17 cellular contexts compared by ENCODE assay signal in the genomic region with DNA sequence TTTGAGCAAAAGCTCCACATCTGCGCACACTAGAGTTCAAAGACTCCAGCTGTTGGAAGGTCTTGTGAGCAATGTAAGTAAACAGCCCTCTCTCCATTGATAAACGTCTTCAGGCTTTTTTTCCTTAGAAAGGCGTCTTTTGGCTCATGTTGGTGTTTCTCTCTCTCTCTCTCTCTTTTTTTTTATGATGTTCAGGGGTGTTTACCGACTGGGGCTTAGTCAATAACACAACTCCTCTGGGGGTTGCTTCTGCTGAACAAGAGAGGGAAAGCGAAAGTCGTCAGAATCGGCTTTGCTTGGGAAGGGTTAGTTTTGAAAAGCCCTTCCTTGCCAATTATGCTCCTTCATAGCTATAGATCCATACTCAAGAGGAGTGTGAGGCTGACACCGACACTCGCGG. TPM values are rescaled to one million over a fixed set of nuclear protein-coding genes. Genes with fewer than 3 reads are reported as not detected.
A peak's percentile ranks its signal among the peaks of the same experiment; 100 is the strongest.
DNase-seq lines count a peak whose midpoint lies in the region; ATAC-seq and TF ChIP-seq lines count a peak whose summit lies in the region.
"Had no signal": no experiment of that assay in that cellular context is flagged by ENCODE, and none has a peak within 500 bp of the region (broad histone marks: within the 10 kb centered on the region; RNA-seq: fewer than 3 reads in every experiment).

No MANE protein-coding gene starts in this region.

- H2BK120ac ChIP-seq in IMR-90 (ENCODE audit: low read depth, low read length) (peak overlapping the region; percentile 75), mesenchymal stem cell (ENCODE audit: low read depth, low read length) (no peak overlapping the region)

- H3K9me1 ChIP-seq in IMR-90 (ENCODE audit: insufficient read depth, low read length), result 0 out of 2 replicates have a peak, but pooled peaks cover 3% of the 10 kb centered on the region

- peaks cover 2% of the 10 kb centered on the region for H3K9me3 Mint-ChIP-seq in activated CD4-positive, alpha-beta T cell treated with anti-CD3 and anti-CD28 coated beads for 36 hours (ENCODE audit: low read depth)
- H3K9me3 Mint-ChIP-seq: activated T-cell treated with anti-CD3 and anti-CD28 coated beads, Interleukin-2, amount 50 U/mL, for 24 hours; CD14-positive monocyte; stimulated activated effector memory CD8-positive, alpha-beta T cell treated with anti-CD3 and anti-CD28 coated beads, Interleukin-12 subunit alpha, Interleukin-12 subunit beta, amount 100 ng/mL, for 72 hours had no signal

- H3K79me1 ChIP-seq in IMR-90 (ENCODE audit: low read depth in 1 of 2, low read length in 2 of 2), result no peaks in the 10 kb centered on the region
- no peaks in the 10 kb centered on the region for H3K79me1 ChIP-seq in mesenchymal stem cell (replicated peaks; ENCODE audit: low read length, poor library complexity, severe bottlenecking)

- no peaks in the 10 kb centered on the region for H3K27me3 ChIP-seq in IMR-90 (ENCODE audit: control insufficient read depth, insufficient read depth, low read length)
- no peaks in the 10 kb centered on the region for H3K27me3 ChIP-seq in esophagus muscularis mucosa
- H3K27me3 ChIP-seq in mesenchymal stem cell (ENCODE audit: control insufficient read depth in 1 of 2, insufficient read depth in 1 of 2, low read length in 2 of 2), result no peaks in the 10 kb centered on the region
- no peaks in the 10 kb centered on the region for H3K27me3 ChIP-seq in stomach smooth muscle (ENCODE audit: control insufficient read depth in 1 of 2, insufficient read depth in 2 of 2, low read length in 2 of 2)
- H3K27me3 ChIP-seq: pancreas had no signal

- H3K4me3 Mint-ChIP-seq in activated CD4-positive, alpha-beta T cell treated with anti-CD3 and anti-CD28 coated beads for 36 hours, result no peak overlapping the region
- H3K4me3 Mint-ChIP-seq: activated T-cell treated with anti-CD3 and anti-CD28 coated beads, Interleukin-2, amount 50 U/mL, for 24 hours; CD14-positive monocyte; stimulated activated effector memory CD8-positive, alpha-beta T cell treated with anti-CD3 and anti-CD28 coated beads, Interleukin-12 subunit alpha, Interleukin-12 subunit beta, amount 100 ng/mL, for 72 hours had no signal

- H2BK5ac ChIP-seq in IMR-90 (ENCODE audit: low read depth, low read length, poor library complexity, severe bottlenecking), result no peak overlapping the region
- no peak overlapping the region for H2BK5ac ChIP-seq in mesenchymal stem cell (ENCODE audit: low read depth, low read length, poor library complexity, severe bottlenecking)

- H4K91ac ChIP-seq in IMR-90 (ENCODE audit: insufficient read depth, low read depth, low read length) (peak overlapping the region; percentile 36), mesenchymal stem cell (ENCODE audit: low read length) (no peak overlapping the region)

- H4K20me1 ChIP-seq in IMR-90 (ENCODE audit: insufficient read depth, low read length), result no peaks in the 10 kb centered on the region

- DNase-seq in IMR-90 (peak; percentile 31), esophagus muscularis mucosa (ENCODE audit: extremely low spot score) (no peak), mesenchymal stem cell (no peak), occipital lobe (lab: John Stamatoyannopoulos, UW) (no peak), DMS79 treated with DMSO at 0.1 percent for 48 hours (lab: John Stamatoyannopoulos, UW) (no peak), foreskin melanocyte (no peak)
- DNase-seq in activated CD4-positive, alpha-beta T cell treated with anti-CD3 and anti-CD28 coated beads for 36 hours, result no peak
- DNase-seq: activated T-cell treated with anti-CD3 and anti-CD28 coated beads, Interleukin-2, amount 50 U/mL, for 24 hours; amygdala; glutamatergic neuron; NCI-H2029; pancreas; stimulated activated CD4-positive, alpha-beta T cell treated with anti-CD3 and anti-CD28 coated beads, Interleukin-2, amount 100 ng/mL, for 48 hours had no signal

- no peak for TF ChIP-seq EP300 in esophagus muscularis mucosa (IDR thresholded peaks at IDR 0.05)

- H2AFZ ChIP-seq in IMR-90 (replicated peaks; ENCODE audit: low read length, poor library complexity) (peak overlapping the region; percentile 77), mesenchymal stem cell (ENCODE audit: low read depth, low read length) (no peak overlapping the region)

- H3K23ac ChIP-seq in IMR-90 (ENCODE audit: low read depth, low read length), result peak overlapping the region; percentile 58
- no peak overlapping the region for H3K23ac ChIP-seq in mesenchymal stem cell (ENCODE audit: low read length in 2 of 2)

- H3K27ac ChIP-seq in IMR-90 (ENCODE audit: insufficient read depth, low read length) (peak overlapping the region; percentile 66), esophagus muscularis mucosa (replicated peaks in 1 of 4) (peak overlapping the region; percentile 32 to 55 (median 42)), mesenchymal stem cell (ENCODE audit: low read length, poor library complexity, severe bottlenecking) (no peak overlapping the region), stomach smooth muscle (ENCODE audit: low read length) (peak overlapping the region; percentile 31)
- H3K27ac ChIP-seq: pancreas had no signal

- H3K4me1 Mint-ChIP-seq in activated CD4-positive, alpha-beta T cell treated with anti-CD3 and anti-CD28 coated beads for 36 hours, result peaks cover 25% of the 10 kb centered on the region
- H3K4me1 Mint-ChIP-seq: stimulated activated effector memory CD8-positive, alpha-beta T cell treated with anti-CD3 and anti-CD28 coated beads, Interleukin-12 subunit alpha, Interleukin-12 subunit beta, amount 100 ng/mL, for 72 hours had no signal

- peak overlapping the region; percentile 22; the same call in 1 of the 2 replicates for H3K56ac ChIP-seq in IMR-90 (ENCODE audit: extremely low read depth, insufficient read depth, low read length)

- H2AK5ac ChIP-seq in IMR-90 (ENCODE audit: low read depth, low read length), result no peak overlapping the region
- H2AK5ac ChIP-seq in mesenchymal stem cell (ENCODE audit: low read length, severe bottlenecking), result no peak overlapping the region

- no peak for TF ChIP-seq RAD21 in IMR-90 (IDR thresholded peaks at IDR 0.05; ENCODE audit: low read length)

- H3K36me3 Mint-ChIP-seq in activated CD4-positive, alpha-beta T cell treated with anti-CD3 and anti-CD28 coated beads for 36 hours (ENCODE audit: low read depth), result no peaks in the 10 kb centered on the region
- H3K36me3 Mint-ChIP-seq: CD14-positive monocyte; stimulated activated effector memory CD8-positive, alpha-beta T cell treated with anti-CD3 and anti-CD28 coated beads, Interleukin-12 subunit alpha, Interleukin-12 subunit beta, amount 100 ng/mL, for 72 hours had no signal

- H3K14ac ChIP-seq in IMR-90 (replicated peaks; ENCODE audit: low read depth, low read length), result peak overlapping the region; percentile 82
- no peak overlapping the region for H3K14ac ChIP-seq in mesenchymal stem cell (ENCODE audit: low read length in 2 of 2)

- no peak for TF ChIP-seq CTCF in IMR-90 (conservative IDR thresholded peaks at IDR 0.05; ENCODE audit: low read depth, low read length)
- TF ChIP-seq CTCF in esophagus muscularis mucosa (IDR thresholded peaks at IDR 0.05), result no peak

- H2BK12ac ChIP-seq in mesenchymal stem cell (ENCODE audit: low read length in 2 of 2), result no peak overlapping the region

- H3K4me2 ChIP-seq in IMR-90 (ENCODE audit: low read depth, low read length), result peak overlapping the region; percentile 98
- H3K4me2 ChIP-seq in mesenchymal stem cell (ENCODE audit: low read length, poor library complexity, severe bottlenecking), result no peak overlapping the region

- POLR2A ChIA-PET in IMR-90 (lab: Charles Lee; ENCODE audit: unreplicated experiment), result no interaction called here
- POLR2A ChIA-PET in activated CD4-positive, alpha-beta T cell treated with anti-CD3 and anti-CD28 coated beads for 36 hours (lab: Charles Lee), result no interaction called here

- H3K9ac ChIP-seq in IMR-90 (ENCODE audit: low read depth, low read length) (peak overlapping the region; percentile 74), mesenchymal stem cell (ENCODE audit: low read length) (peak overlapping the region; percentile 90), stomach smooth muscle (ENCODE audit: low read length in 2 of 2) (peak overlapping the region in 1 of 2 donors; percentile 9)

- TF ChIP-seq POLR2A in IMR-90 (IDR thresholded peaks at IDR 0.05; ENCODE audit: low read depth, low read length) (no peak), esophagus muscularis mucosa (IDR thresholded peaks at IDR 0.05; ENCODE audit: low read depth) (no peak)

- H3K36me3 ChIP-seq in IMR-90 (ENCODE audit: control insufficient read depth, insufficient read depth, low read length), result no peaks in the 10 kb centered on the region
- H3K36me3 ChIP-seq in esophagus muscularis mucosa, result no peaks in the 10 kb centered on the region
- no peaks in the 10 kb centered on the region for H3K36me3 ChIP-seq in mesenchymal stem cell (ENCODE audit: control insufficient read depth in 1 of 2, insufficient read depth in 2 of 2, low read depth in 1 of 2, low read length in 2 of 2)
- H3K36me3 ChIP-seq in stomach smooth muscle (ENCODE audit: control insufficient read depth in 2 of 2, insufficient read depth in 2 of 2, low read length in 2 of 2), result no peaks in the 10 kb centered on the region
- H3K36me3 ChIP-seq: pancreas had no signal

- peak; percentile 60 for ATAC-seq in IMR-90 (ENCODE audit: low read depth)
- ATAC-seq in activated CD4-positive, alpha-beta T cell treated with anti-CD3 and anti-CD28 coated beads for 36 hours, result no peak
- ATAC-seq: HCT116; pancreas; stimulated activated effector memory CD8-positive, alpha-beta T cell treated with anti-CD3 and anti-CD28 coated beads, Interleukin-12 subunit alpha, Interleukin-12 subunit beta, amount 100 ng/mL, for 72 hours had no signal

- dilution Hi-C loops in IMR-90 (cut with HindIII; ENCODE audit: low sequenced_read_pairs, unreplicated experiment), result no loop called here

- H3K18ac ChIP-seq in IMR-90 (ENCODE audit: low read depth, low read length) (peak overlapping the region; percentile 91), mesenchymal stem cell (ENCODE audit: low read depth in 1 of 2, low read length in 2 of 2) (no peak overlapping the region)

- H3K4me3 ChIP-seq in IMR-90 (ENCODE audit: insufficient read depth, low read depth, low read length) (peak overlapping the region; percentile 44), esophagus muscularis mucosa (peak overlapping the region in 3 of 4 donors; percentile 15 to 44 (median 26)), mesenchymal stem cell (ENCODE audit: insufficient read depth in 1 of 2, low read depth in 1 of 2, low read length in 2 of 2) (peak overlapping the region in 1 of 2 experiments; percentile 78), stomach smooth muscle (ENCODE audit: low read length in 2 of 2) (peak overlapping the region in 1 of 2 donors; percentile 59)
- H3K4me3 ChIP-seq: pancreas had no signal

- H3K9me3 ChIP-seq in IMR-90 (ENCODE audit: control insufficient read depth, insufficient read depth, low read length) (no peaks in the 10 kb centered on the region), esophagus muscularis mucosa (no peaks in the 10 kb centered on the region), mesenchymal stem cell (ENCODE audit: control insufficient read depth, low read length) (no peaks in the 10 kb centered on the region), stomach smooth muscle (ENCODE audit: control insufficient read depth in 2 of 2, low read length in 2 of 2) (no peaks in the 10 kb centered on the region)
- H3K9me3 ChIP-seq: pancreas had no signal

- H2AK9ac ChIP-seq in IMR-90 (replicated peaks; ENCODE audit: low read depth, low read length, poor library complexity), result no peak overlapping the region

- in situ Hi-C loops in IMR-90 (cut with MboI; ENCODE audit: low sequenced_read_pairs), result no loop called here

- H2BK15ac ChIP-seq in IMR-90 (ENCODE audit: low read depth, low read length) (peak overlapping the region; percentile 49; the same call in 1 of the 3 replicates), mesenchymal stem cell (ENCODE audit: low read depth, poor library complexity, severe bottlenecking) (peak overlapping the region; percentile 3)

- peaks cover 7% of the 10 kb centered on the region for H3K4me1 ChIP-seq in IMR-90 (ENCODE audit: control insufficient read depth, insufficient read depth, low read length)
- H3K4me1 ChIP-seq in esophagus muscularis mucosa, result peaks cover 0 to 28% (median 18%) of the 10 kb centered on the region in 4 donors
- peaks cover 2% of the 10 kb centered on the region for H3K4me1 ChIP-seq in mesenchymal stem cell (ENCODE audit: control insufficient read depth, insufficient read depth, low read depth, low read length)
- peaks cover 10% of the 10 kb centered on the region for H3K4me1 ChIP-seq in stomach smooth muscle (ENCODE audit: control insufficient read depth, insufficient read depth, low read length)
- H3K4me1 ChIP-seq: pancreas had no signal

- BruUV-seq in IMR-90 (replicated peaks; lab: Mats Ljungman, UMichigan), result no TSS peak

- H3K4ac ChIP-seq in IMR-90 (ENCODE audit: low read depth, low read length), result peak overlapping the region; percentile 63
- no peak overlapping the region for H3K4ac ChIP-seq in mesenchymal stem cell (ENCODE audit: low read depth in 1 of 2, low read length in 2 of 2)

- peak overlapping the region; percentile 89 for H2BK20ac ChIP-seq in IMR-90 (ENCODE audit: low read depth, low read length)

- H4K5ac ChIP-seq in IMR-90 (ENCODE audit: low read depth, low read length), result peak overlapping the region; percentile 93

- CTCF ChIA-PET in IMR-90 (lab: Yijun Ruan, JAX), result interaction anchor here (0.9 kb wide), 1 partner anchor 20 kb away, joined by 3 read pairs; no protein-coding TSS in a partner anchor
- CTCF ChIA-PET in activated CD4-positive, alpha-beta T cell treated with anti-CD3 and anti-CD28 coated beads for 36 hours (lab: Charles Lee), result no interaction called here

- H4K8ac ChIP-seq in IMR-90 (ENCODE audit: low read depth in 2 of 2, low read length in 2 of 2) (peak overlapping the region; percentile 31 to 62), mesenchymal stem cell (ENCODE audit: low read length) (no peak overlapping the region)

- no CpG with 5 or more reads among the region's 10 CpGs for WGBS in IMR-90 (ENCODE audit: extremely low coverage in 2 of 2, insufficient read length in 1 of 2), 2 experiments
- 73% methylated on average over 10 of the region's 10 CpGs for WGBS in esophagus muscularis mucosa
- WGBS in mesenchymal stem cell, result 86% methylated on average over 9 of the region's 10 CpGs

- intact Hi-C loops in IMR-90 (cut with micrococcal nuclease) (loop anchor here (1.0 kb wide), 1 partner anchor 83 kb away; no protein-coding TSS in a partner anchor), esophagus muscularis mucosa (cut with DNase I) (no loop called here)
- intact Hi-C loops in activated CD4-positive, alpha-beta T cell treated with anti-CD3 and anti-CD28 coated beads for 36 hours (cut with DNase I, micrococcal nuclease), result no loop called here

- peaks cover 2% of the 10 kb centered on the region for H3K27me3 Mint-ChIP-seq in activated CD4-positive, alpha-beta T cell treated with anti-CD3 and anti-CD28 coated beads for 36 hours
- H3K27me3 Mint-ChIP-seq: activated T-cell treated with anti-CD3 and anti-CD28 coated beads, Interleukin-2, amount 50 U/mL, for 24 hours had no signal

- no peak overlapping the region for H3K27ac Mint-ChIP-seq in activated CD4-positive, alpha-beta T cell treated with anti-CD3 and anti-CD28 coated beads for 36 hours
- H3K27ac Mint-ChIP-seq: activated T-cell treated with anti-CD3 and anti-CD28 coated beads, Interleukin-2, amount 50 U/mL, for 24 hours; CD14-positive monocyte; stimulated activated effector memory CD8-positive, alpha-beta T cell treated with anti-CD3 and anti-CD28 coated beads, Interleukin-12 subunit alpha, Interleukin-12 subunit beta, amount 100 ng/mL, for 72 hours had no signal

RNA-seq across cellular contexts. Expression of gene C1QTNF7, which starts 53.1 kb away (rescaled TPM):
- 0.18 and 0.28 TPM in 2 replicates for total RNA-seq in IMR-90 (2012; rRNA removed)
- polyA plus RNA-seq in IMR-90 (2012; rRNA removed), result 0.12 and 0.23 TPM in 2 replicates
- 0.01 and 0.10 TPM in 2 replicates for polyA plus RNA-seq in IMR-90 (2012; cell fraction: cytosol; rRNA removed)
- 0.10 TPM in 1 of 2 replicates, not detected in the other for polyA plus RNA-seq in IMR-90 (2012; cell fraction: nucleus; rRNA removed; ENCODE audit: low replicate concordance)
- total RNA-seq in esophagus muscularis mucosa, result 10 to 100 TPM; 15.7 to 41.9 (median 26.0) TPM
- polyA plus RNA-seq in mesenchymal stem cell (2013, experiment 1 of 2), result 3.8 TPM
- polyA plus RNA-seq in mesenchymal stem cell (2013, experiment 2 of 2), result 4.1 TPM
- not detected for total RNA-seq in activated CD4-positive, alpha-beta T cell treated with anti-CD3 and anti-CD28 coated beads for 36 hours
- 2.8 TPM for total RNA-seq in occipital lobe
- polyA plus RNA-seq: CD14-positive monocyte had no signal
